ENCODE assay signal across 11 cellular contexts in genomic region chr4:128513664-128514484, GRCh38.
A peak's percentile ranks its signal among the peaks of the same experiment; 100 is the strongest.
DNase-seq lines count a peak whose midpoint lies in the region; ATAC-seq and TF ChIP-seq lines count a peak whose summit lies in the region.
"Had no signal": no experiment of that assay in that cellular context is flagged by ENCODE, and none has a peak within 500 bp of the region (broad histone marks: within the 10 kb centered on the region; RNA-seq: fewer than 3 reads in every experiment).

No MANE protein-coding gene starts in this region.

- H3K9me2 ChIP-seq in OCI-LY7 (ENCODE audit: insufficient read depth, low read length), result no peaks in the 10 kb centered on the region

- H3K36me3 Mint-ChIP-seq in activated CD4-positive, alpha-beta T cell treated with anti-CD3 and anti-CD28 coated beads, Interleukin-2, amount 10 ng/mL, durations not matched to agents 7 days and 5 days (ENCODE audit: low read depth), result peaks cover 7% of the 10 kb centered on the region
- no peaks in the 10 kb centered on the region for H3K36me3 Mint-ChIP-seq in natural killer cell treated with Interleukin-12 subunit alpha and Interleukin-12 subunit beta and Interleukin-15 and Interleukin-18, amount 100 ng/mL, for 72 hours

- intact Hi-C loops in OCI-LY7 (cut with micrococcal nuclease; ENCODE audit: unreplicated experiment), result no loop called here
- intact Hi-C loops in posterior cingulate gyrus (cut with DNase I), result no loop called here

- DNase-seq in activated CD4-positive, alpha-beta T cell treated with anti-CD3 and anti-CD28 coated beads, Interleukin-2, amount 10 ng/mL, durations not matched to agents 7 days and 5 days, result no peak
- no peak for DNase-seq in activated CD4-positive, alpha-beta T cell treated with anti-CD3 and anti-CD28 coated beads for 1 hour
- DNase-seq in OCI-LY7 (ENCODE audit: low spot score) (no peak), astrocyte of the spinal cord (ENCODE audit: low read depth, low spot score) (peak; percentile 69), upper lobe of left lung (no peak), posterior cingulate gyrus (no peak)
- DNase-seq in natural killer cell treated with Interleukin-12 subunit alpha and Interleukin-12 subunit beta and Interleukin-15 and Interleukin-18, amount 100 ng/mL, for 72 hours (ENCODE audit: low spot score), result no peak
- DNase-seq: NCI-H1105, NCI-H510A had no signal

- no peak for TF ChIP-seq EP300 in upper lobe of left lung (IDR thresholded peaks at IDR 0.05)

- no peaks in the 10 kb centered on the region for H3K79me2 ChIP-seq in OCI-LY7 (ENCODE audit: insufficient read depth, low read depth, low read length)

- peaks cover 1% of the 10 kb centered on the region for H3K27me3 Mint-ChIP-seq in activated CD4-positive, alpha-beta T cell treated with anti-CD3 and anti-CD28 coated beads, Interleukin-2, amount 10 ng/mL, durations not matched to agents 7 days and 5 days
- peaks cover 0 to 4% of the 10 kb centered on the region in 2 donors for H3K27me3 Mint-ChIP-seq in natural killer cell treated with Interleukin-12 subunit alpha and Interleukin-12 subunit beta and Interleukin-15 and Interleukin-18, amount 100 ng/mL, for 72 hours

- H3K36me3 ChIP-seq in OCI-LY7 (ENCODE audit: insufficient read depth, low read length) (no peaks in the 10 kb centered on the region), upper lobe of left lung (no peaks in the 10 kb centered on the region)

- TF ChIP-seq CTCF in OCI-LY7 (conservative IDR thresholded peaks at IDR 0.05; ENCODE audit: low read length) (no peak), astrocyte of the spinal cord (IDR thresholded peaks at IDR 0.05; ENCODE audit: low read depth, low read length) (no peak), upper lobe of left lung (IDR thresholded peaks at IDR 0.05) (no peak)

- peaks cover 8% of the 10 kb centered on the region for H3K9me3 Mint-ChIP-seq in activated CD4-positive, alpha-beta T cell treated with anti-CD3 and anti-CD28 coated beads, Interleukin-2, amount 10 ng/mL, durations not matched to agents 7 days and 5 days
- H3K9me3 Mint-ChIP-seq in natural killer cell treated with Interleukin-12 subunit alpha and Interleukin-12 subunit beta and Interleukin-15 and Interleukin-18, amount 100 ng/mL, for 72 hours, result no peaks in the 10 kb centered on the region

- ATAC-seq in natural killer cell treated with Interleukin-12 subunit alpha and Interleukin-12 subunit beta and Interleukin-15 and Interleukin-18, amount 100 ng/mL, for 72 hours, result no peak
- no peak for ATAC-seq in upper lobe of left lung (ENCODE audit: low FRiP score in 2 of 2)
- no peak for ATAC-seq in GM18505 (IDR thresholded peaks at IDR 0.05; ENCODE audit: unreplicated experiment)
- ATAC-seq: esophagus mucosa had no signal

- in situ Hi-C loops in astrocyte of the spinal cord (cut with HindIII; ENCODE audit: low sequenced_read_pairs), result no loop called here

- peaks cover 18% of the 10 kb centered on the region for H3K4me1 Mint-ChIP-seq in activated CD4-positive, alpha-beta T cell treated with anti-CD3 and anti-CD28 coated beads, Interleukin-2, amount 10 ng/mL, durations not matched to agents 7 days and 5 days
- H3K4me1 Mint-ChIP-seq in natural killer cell treated with Interleukin-12 subunit alpha and Interleukin-12 subunit beta and Interleukin-15 and Interleukin-18, amount 100 ng/mL, for 72 hours (ENCODE audit: low read depth in 2 of 2), result peaks cover 12 to 15% of the 10 kb centered on the region in 2 donors

- H3K27me3 ChIP-seq in upper lobe of left lung, result no peaks in the 10 kb centered on the region

- H3K4me1 ChIP-seq in OCI-LY7 (ENCODE audit: insufficient read depth, low read length, poor library complexity, severe bottlenecking), result no peaks in the 10 kb centered on the region
- H3K4me1 ChIP-seq in upper lobe of left lung, result peaks cover 3 to 16% (median 11%) of the 10 kb centered on the region in 4 donors

- H3K9me3 ChIP-seq in OCI-LY7 (ENCODE audit: low read length) (no peaks in the 10 kb centered on the region), upper lobe of left lung (no peaks in the 10 kb centered on the region)

- peak overlapping the region; percentile 48 for H3K4me3 Mint-ChIP-seq in activated CD4-positive, alpha-beta T cell treated with anti-CD3 and anti-CD28 coated beads, Interleukin-2, amount 10 ng/mL, durations not matched to agents 7 days and 5 days
- H3K4me3 Mint-ChIP-seq in natural killer cell treated with Interleukin-12 subunit alpha and Interleukin-12 subunit beta and Interleukin-15 and Interleukin-18, amount 100 ng/mL, for 72 hours, result peak overlapping the region; percentile 50

- CTCF ChIA-PET in activated CD4-positive, alpha-beta T cell treated with anti-CD3 and anti-CD28 coated beads, Interleukin-2, amount 10 ng/mL, durations not matched to agents 7 days and 5 days (lab: Charles Lee), result interaction anchor here (1.1 kb wide), 1 partner anchor 48 kb away, joined by 3 read pairs; no protein-coding TSS in a partner anchor
- CTCF ChIA-PET in OCI-LY7 (lab: Charles Lee; ENCODE audit: unreplicated experiment), result no interaction called here

- H3K27ac ChIP-seq in OCI-LY7 (ENCODE audit: low read depth, low read length, poor library complexity, severe bottlenecking), result no peak overlapping the region
- H3K27ac ChIP-seq in upper lobe of left lung, result no peak overlapping the region

- no TSS peak for BruUV-seq in OCI-LY7 (replicated peaks; lab: Mats Ljungman, UMichigan)

- H2AFZ ChIP-seq in OCI-LY7 (ENCODE audit: low read length), result no peak overlapping the region

- H3K4me2 ChIP-seq in OCI-LY7 (ENCODE audit: low read length), result peak overlapping the region; percentile 4; the same call in 1 of the 2 replicates

- H3K4me3 ChIP-seq in OCI-LY7 (ENCODE audit: low read depth, low read length, poor library complexity, severe bottlenecking) (no peak overlapping the region), astrocyte of the spinal cord (ENCODE audit: low read depth, low read length) (no peak overlapping the region), upper lobe of left lung (no peak overlapping the region)

- peak overlapping the region; percentile 93 for H3K27ac Mint-ChIP-seq in activated CD4-positive, alpha-beta T cell treated with anti-CD3 and anti-CD28 coated beads, Interleukin-2, amount 10 ng/mL, durations not matched to agents 7 days and 5 days
- H3K27ac Mint-ChIP-seq in natural killer cell treated with Interleukin-12 subunit alpha and Interleukin-12 subunit beta and Interleukin-15 and Interleukin-18, amount 100 ng/mL, for 72 hours, result peak overlapping the region; percentile 48 to 71

- 91 to 96% methylated on average over 3 of the region's 3 CpGs for WGBS in upper lobe of left lung, 2 donors

- H4K20me1 ChIP-seq in OCI-LY7 (ENCODE audit: insufficient read depth, low read length), result no peaks in the 10 kb centered on the region; the same call in 1 of the 2 replicates

- TF ChIP-seq POLR2A in upper lobe of left lung (IDR thresholded peaks at IDR 0.05) (no peak), GM18505 (IDR thresholded peaks at IDR 0.05; ENCODE audit: borderline replicate concordance, extremely low read depth, insufficient read depth, insufficient read length) (no peak)

- POLR2A ChIA-PET in activated CD4-positive, alpha-beta T cell treated with anti-CD3 and anti-CD28 coated beads, Interleukin-2, amount 10 ng/mL, durations not matched to agents 7 days and 5 days (lab: Charles Lee), result no interaction called here
- POLR2A ChIA-PET in OCI-LY7 (lab: Charles Lee), result interaction anchor here (0.6 kb wide), 1 partner anchor 266 kb away, joined by 3 read pairs; no protein-coding TSS in a partner anchor
